ENCODE assay signal across 1 cellular context in the genomic region with DNA sequence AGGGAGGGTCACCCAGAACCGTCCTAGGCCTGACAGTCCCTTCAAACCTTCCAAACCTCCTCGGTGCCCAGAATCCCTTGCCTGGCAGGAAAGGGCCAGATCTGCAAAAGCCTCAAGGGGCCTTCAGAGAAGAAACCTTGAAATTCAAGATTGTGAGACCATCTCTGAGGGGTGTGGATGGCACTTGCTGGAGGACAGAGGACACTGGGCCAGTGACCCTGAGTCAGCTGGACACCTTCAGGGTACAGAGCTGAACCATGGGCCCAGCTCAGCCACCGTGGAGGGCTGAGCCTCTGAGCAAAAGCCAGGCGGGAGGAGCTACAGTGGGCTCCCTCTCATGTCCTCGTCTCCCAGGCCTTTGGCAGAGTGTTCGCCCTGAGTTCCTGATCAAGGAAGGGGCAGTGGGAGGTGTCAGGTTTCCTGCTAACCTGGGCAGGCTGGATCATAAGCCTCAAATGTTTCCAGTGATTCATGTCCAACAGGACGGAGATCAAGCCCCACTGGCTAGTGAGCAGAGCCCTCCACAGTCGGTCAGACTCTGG.
TF ChIP-seq lines count a peak whose summit lies in the region.

No MANE protein-coding gene starts in this region.

TF ChIP-seq in HepG2, 621 proteins besides CTCF, POLR2A, EP300 and RAD21 (continued from another document and continues in another):
- TF ChIP-seq, protein P1, sequence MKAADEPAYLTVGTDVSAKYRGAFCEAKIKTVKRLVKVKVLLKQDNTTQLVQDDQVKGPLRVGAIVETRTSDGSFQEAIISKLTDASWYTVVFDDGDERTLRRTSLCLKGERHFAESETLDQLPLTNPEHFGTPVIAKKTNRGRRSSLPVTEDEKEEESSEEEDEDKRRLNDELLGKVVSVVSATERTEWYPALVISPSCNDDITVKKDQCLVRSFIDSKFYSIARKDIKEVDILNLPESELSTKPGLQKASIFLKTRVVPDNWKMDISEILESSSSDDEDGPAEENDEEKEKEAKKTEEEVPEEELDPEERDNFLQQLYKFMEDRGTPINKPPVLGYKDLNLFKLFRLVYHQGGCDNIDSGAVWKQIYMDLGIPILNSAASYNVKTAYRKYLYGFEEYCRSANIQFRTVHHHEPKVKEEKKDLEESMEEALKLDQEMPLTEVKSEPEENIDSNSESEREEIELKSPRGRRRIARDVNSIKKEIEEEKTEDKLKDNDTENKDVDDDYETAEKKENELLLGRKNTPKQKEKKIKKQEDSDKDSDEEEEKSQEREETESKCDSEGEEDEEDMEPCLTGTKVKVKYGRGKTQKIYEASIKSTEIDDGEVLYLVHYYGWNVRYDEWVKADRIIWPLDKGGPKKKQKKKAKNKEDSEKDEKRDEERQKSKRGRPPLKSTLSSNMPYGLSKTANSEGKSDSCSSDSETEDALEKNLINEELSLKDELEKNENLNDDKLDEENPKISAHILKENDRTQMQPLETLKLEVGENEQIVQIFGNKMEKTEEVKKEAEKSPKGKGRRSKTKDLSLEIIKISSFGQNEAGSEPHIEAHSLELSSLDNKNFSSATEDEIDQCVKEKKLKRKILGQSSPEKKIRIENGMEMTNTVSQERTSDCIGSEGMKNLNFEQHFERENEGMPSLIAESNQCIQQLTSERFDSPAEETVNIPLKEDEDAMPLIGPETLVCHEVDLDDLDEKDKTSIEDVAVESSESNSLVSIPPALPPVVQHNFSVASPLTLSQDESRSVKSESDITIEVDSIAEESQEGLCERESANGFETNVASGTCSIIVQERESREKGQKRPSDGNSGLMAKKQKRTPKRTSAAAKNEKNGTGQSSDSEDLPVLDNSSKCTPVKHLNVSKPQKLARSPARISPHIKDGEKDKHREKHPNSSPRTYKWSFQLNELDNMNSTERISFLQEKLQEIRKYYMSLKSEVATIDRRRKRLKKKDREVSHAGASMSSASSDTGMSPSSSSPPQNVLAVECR (CRISPR knock-in tag; IDR thresholded peaks at IDR 0.05; ENCODE audit: borderline replicate concordance), result no peak; the same call in 1 of the 2 replicates
- TF ChIP-seq CAMTA2 (CRISPR knock-in tag; IDR thresholded peaks at IDR 0.05; ENCODE audit: borderline replicate concordance), result no peak
- TF ChIP-seq ZNF772 (CRISPR knock-in tag; IDR thresholded peaks at IDR 0.05), result peak; percentile 76; the same call in 1 of the 2 replicates
- TF ChIP-seq MIER2 (CRISPR knock-in tag; IDR thresholded peaks at IDR 0.05), result peak; percentile 53; the same call in 1 of the 2 replicates
- TF ChIP-seq, protein P2, sequence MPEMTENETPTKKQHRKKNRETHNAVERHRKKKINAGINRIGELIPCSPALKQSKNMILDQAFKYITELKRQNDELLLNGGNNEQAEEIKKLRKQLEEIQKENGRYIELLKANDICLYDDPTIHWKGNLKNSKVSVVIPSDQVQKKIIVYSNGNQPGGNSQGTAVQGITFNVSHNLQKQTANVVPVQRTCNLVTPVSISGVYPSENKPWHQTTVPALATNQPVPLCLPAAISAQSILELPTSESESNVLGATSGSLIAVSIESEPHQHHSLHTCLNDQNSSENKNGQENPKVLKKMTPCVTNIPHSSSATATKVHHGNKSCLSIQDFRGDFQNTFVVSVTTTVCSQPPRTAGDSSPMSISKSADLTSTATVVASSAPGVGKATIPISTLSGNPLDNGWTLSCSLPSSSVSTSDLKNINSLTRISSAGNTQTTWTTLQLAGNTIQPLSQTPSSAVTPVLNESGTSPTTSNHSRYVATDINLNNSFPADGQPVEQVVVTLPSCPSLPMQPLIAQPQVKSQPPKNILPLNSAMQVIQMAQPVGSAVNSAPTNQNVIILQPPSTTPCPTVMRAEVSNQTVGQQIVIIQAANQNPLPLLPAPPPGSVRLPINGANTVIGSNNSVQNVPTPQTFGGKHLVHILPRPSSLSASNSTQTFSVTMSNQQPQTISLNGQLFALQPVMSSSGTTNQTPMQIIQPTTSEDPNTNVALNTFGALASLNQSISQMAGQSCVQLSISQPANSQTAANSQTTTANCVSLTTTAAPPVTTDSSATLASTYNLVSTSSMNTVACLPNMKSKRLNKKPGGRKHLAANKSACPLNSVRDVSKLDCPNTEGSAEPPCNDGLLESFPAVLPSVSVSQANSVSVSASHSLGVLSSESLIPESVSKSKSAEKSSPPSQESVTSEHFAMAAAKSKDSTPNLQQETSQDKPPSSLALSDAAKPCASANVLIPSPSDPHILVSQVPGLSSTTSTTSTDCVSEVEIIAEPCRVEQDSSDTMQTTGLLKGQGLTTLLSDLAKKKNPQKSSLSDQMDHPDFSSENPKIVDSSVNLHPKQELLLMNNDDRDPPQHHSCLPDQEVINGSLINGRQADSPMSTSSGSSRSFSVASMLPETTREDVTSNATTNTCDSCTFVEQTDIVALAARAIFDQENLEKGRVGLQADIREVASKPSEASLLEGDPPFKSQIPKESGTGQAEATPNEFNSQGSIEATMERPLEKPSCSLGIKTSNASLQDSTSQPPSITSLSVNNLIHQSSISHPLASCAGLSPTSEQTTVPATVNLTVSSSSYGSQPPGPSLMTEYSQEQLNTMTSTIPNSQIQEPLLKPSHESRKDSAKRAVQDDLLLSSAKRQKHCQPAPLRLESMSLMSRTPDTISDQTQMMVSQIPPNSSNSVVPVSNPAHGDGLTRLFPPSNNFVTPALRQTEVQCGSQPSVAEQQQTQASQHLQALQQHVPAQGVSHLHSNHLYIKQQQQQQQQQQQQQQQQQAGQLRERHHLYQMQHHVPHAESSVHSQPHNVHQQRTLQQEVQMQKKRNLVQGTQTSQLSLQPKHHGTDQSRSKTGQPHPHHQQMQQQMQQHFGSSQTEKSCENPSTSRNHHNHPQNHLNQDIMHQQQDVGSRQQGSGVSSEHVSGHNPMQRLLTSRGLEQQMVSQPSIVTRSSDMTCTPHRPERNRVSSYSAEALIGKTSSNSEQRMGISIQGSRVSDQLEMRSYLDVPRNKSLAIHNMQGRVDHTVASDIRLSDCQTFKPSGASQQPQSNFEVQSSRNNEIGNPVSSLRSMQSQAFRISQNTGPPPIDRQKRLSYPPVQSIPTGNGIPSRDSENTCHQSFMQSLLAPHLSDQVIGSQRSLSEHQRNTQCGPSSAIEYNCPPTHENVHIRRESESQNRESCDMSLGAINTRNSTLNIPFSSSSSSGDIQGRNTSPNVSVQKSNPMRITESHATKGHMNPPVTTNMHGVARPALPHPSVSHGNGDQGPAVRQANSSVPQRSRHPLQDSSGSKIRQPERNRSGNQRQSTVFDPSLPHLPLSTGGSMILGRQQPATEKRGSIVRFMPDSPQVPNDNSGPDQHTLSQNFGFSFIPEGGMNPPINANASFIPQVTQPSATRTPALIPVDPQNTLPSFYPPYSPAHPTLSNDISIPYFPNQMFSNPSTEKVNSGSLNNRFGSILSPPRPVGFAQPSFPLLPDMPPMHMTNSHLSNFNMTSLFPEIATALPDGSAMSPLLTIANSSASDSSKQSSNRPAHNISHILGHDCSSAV (CRISPR knock-in tag; IDR thresholded peaks at IDR 0.05; ENCODE audit: borderline replicate concordance), result no peak
- no peak for TF ChIP-seq SOX6 (IDR thresholded peaks at IDR 0.05)
- TF ChIP-seq SOX6 (CRISPR knock-in tag; IDR thresholded peaks at IDR 0.05), result peak; percentile 27; the same call in 1 of the 2 replicates
- no peak for TF ChIP-seq BHLHE40 (IDR thresholded peaks at IDR 0.05; ENCODE audit: low read length)
- TF ChIP-seq RNF2 (conservative IDR thresholded peaks at IDR 0.05; ENCODE audit: low read depth), result no peak; the same call in 1 of the 2 replicates
- TF ChIP-seq ZMYM3 (CRISPR knock-in tag; IDR thresholded peaks at IDR 0.05), result peak; percentile 57; the same call in 1 of the 2 replicates
- TF ChIP-seq XBP1 (CRISPR knock-in tag; IDR thresholded peaks at IDR 0.05), result no peak
- TF ChIP-seq NR2F6 (IDR thresholded peaks at IDR 0.05), result no peak
- TF ChIP-seq NR2F6 (CRISPR knock-in tag; IDR thresholded peaks at IDR 0.05), result peak; percentile 50; the same call in 1 of the 2 replicates
- peak; percentile 69; the same call in 1 of the 2 replicates for TF ChIP-seq ZSCAN25 (CRISPR knock-in tag; IDR thresholded peaks at IDR 0.05)
- no peak for TF ChIP-seq PHB2 (IDR thresholded peaks at IDR 0.05; ENCODE audit: partially characterized antibody)
- no peak for TF ChIP-seq ZNF737 (CRISPR knock-in tag; IDR thresholded peaks at IDR 0.05; ENCODE audit: borderline replicate concordance)
- 0 out of 2 replicates have a peak, but pooled peaks have one; percentile 55 for TF ChIP-seq ZKSCAN8 (CRISPR knock-in tag; IDR thresholded peaks at IDR 0.05; ENCODE audit: borderline replicate concordance)
- TF ChIP-seq ZNF24 (IDR thresholded peaks at IDR 0.05), result no peak
- TF ChIP-seq, protein P3, sequence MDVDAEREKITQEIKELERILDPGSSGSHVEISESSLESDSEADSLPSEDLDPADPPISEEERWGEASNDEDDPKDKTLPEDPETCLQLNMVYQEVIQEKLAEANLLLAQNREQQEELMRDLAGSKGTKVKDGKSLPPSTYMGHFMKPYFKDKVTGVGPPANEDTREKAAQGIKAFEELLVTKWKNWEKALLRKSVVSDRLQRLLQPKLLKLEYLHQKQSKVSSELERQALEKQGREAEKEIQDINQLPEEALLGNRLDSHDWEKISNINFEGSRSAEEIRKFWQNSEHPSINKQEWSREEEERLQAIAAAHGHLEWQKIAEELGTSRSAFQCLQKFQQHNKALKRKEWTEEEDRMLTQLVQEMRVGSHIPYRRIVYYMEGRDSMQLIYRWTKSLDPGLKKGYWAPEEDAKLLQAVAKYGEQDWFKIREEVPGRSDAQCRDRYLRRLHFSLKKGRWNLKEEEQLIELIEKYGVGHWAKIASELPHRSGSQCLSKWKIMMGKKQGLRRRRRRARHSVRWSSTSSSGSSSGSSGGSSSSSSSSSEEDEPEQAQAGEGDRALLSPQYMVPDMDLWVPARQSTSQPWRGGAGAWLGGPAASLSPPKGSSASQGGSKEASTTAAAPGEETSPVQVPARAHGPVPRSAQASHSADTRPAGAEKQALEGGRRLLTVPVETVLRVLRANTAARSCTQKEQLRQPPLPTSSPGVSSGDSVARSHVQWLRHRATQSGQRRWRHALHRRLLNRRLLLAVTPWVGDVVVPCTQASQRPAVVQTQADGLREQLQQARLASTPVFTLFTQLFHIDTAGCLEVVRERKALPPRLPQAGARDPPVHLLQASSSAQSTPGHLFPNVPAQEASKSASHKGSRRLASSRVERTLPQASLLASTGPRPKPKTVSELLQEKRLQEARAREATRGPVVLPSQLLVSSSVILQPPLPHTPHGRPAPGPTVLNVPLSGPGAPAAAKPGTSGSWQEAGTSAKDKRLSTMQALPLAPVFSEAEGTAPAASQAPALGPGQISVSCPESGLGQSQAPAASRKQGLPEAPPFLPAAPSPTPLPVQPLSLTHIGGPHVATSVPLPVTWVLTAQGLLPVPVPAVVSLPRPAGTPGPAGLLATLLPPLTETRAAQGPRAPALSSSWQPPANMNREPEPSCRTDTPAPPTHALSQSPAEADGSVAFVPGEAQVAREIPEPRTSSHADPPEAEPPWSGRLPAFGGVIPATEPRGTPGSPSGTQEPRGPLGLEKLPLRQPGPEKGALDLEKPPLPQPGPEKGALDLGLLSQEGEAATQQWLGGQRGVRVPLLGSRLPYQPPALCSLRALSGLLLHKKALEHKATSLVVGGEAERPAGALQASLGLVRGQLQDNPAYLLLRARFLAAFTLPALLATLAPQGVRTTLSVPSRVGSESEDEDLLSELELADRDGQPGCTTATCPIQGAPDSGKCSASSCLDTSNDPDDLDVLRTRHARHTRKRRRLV (CRISPR knock-in tag; IDR thresholded peaks at IDR 0.05), result no peak
- TF ChIP-seq ZNF224 (CRISPR knock-in tag; IDR thresholded peaks at IDR 0.05), result no peak
- TF ChIP-seq KLF6 (CRISPR knock-in tag; IDR thresholded peaks at IDR 0.05), result peak; percentile 31; the same call in 1 of the 2 replicates
- TF ChIP-seq TBX3 (IDR thresholded peaks at IDR 0.05; ENCODE audit: borderline replicate concordance), result no peak
- 0 out of 2 replicates have a peak, but pooled peaks have one; percentile 44 for TF ChIP-seq POLR2G (IDR thresholded peaks at IDR 0.05; ENCODE audit: low read depth, low read length)
- no peak for TF ChIP-seq SOX13 (IDR thresholded peaks at IDR 0.05)
- TF ChIP-seq SOX13 (CRISPR knock-in tag; conservative IDR thresholded peaks at IDR 0.05 in 1 of 2, IDR thresholded peaks at IDR 0.05 in 1 of 2), result 0 out of 4 replicates have a peak, but pooled peaks of 1 of the 2 experiments have one; percentile 21
- TF ChIP-seq, protein P4, sequence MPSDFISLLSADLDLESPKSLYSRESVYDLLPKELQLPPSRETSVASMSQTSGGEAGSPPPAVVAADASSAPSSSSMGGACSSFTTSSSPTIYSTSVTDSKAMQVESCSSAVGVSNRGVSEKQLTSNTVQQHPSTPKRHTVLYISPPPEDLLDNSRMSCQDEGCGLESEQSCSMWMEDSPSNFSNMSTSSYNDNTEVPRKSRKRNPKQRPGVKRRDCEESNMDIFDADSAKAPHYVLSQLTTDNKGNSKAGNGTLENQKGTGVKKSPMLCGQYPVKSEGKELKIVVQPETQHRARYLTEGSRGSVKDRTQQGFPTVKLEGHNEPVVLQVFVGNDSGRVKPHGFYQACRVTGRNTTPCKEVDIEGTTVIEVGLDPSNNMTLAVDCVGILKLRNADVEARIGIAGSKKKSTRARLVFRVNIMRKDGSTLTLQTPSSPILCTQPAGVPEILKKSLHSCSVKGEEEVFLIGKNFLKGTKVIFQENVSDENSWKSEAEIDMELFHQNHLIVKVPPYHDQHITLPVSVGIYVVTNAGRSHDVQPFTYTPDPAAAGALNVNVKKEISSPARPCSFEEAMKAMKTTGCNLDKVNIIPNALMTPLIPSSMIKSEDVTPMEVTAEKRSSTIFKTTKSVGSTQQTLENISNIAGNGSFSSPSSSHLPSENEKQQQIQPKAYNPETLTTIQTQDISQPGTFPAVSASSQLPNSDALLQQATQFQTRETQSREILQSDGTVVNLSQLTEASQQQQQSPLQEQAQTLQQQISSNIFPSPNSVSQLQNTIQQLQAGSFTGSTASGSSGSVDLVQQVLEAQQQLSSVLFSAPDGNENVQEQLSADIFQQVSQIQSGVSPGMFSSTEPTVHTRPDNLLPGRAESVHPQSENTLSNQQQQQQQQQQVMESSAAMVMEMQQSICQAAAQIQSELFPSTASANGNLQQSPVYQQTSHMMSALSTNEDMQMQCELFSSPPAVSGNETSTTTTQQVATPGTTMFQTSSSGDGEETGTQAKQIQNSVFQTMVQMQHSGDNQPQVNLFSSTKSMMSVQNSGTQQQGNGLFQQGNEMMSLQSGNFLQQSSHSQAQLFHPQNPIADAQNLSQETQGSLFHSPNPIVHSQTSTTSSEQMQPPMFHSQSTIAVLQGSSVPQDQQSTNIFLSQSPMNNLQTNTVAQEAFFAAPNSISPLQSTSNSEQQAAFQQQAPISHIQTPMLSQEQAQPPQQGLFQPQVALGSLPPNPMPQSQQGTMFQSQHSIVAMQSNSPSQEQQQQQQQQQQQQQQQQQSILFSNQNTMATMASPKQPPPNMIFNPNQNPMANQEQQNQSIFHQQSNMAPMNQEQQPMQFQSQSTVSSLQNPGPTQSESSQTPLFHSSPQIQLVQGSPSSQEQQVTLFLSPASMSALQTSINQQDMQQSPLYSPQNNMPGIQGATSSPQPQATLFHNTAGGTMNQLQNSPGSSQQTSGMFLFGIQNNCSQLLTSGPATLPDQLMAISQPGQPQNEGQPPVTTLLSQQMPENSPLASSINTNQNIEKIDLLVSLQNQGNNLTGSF (CRISPR knock-in tag; IDR thresholded peaks at IDR 0.05), result 0 out of 2 replicates have a peak, but pooled peaks have one; percentile 61
- 0 out of 2 replicates have a peak, but pooled peaks have one; percentile 24 for TF ChIP-seq SOX5 (CRISPR knock-in tag; IDR thresholded peaks at IDR 0.05; ENCODE audit: borderline replicate concordance)
- TF ChIP-seq MTA1 (CRISPR knock-in tag; IDR thresholded peaks at IDR 0.05; ENCODE audit: borderline replicate concordance), result peak; percentile 35; the same call in 1 of the 2 replicates
- no peak for TF ChIP-seq JUNB (CRISPR knock-in tag; IDR thresholded peaks at IDR 0.05; ENCODE audit: borderline replicate concordance)
- TF ChIP-seq ZNF496 (CRISPR knock-in tag; IDR thresholded peaks at IDR 0.05; ENCODE audit: insufficient replicate concordance), result no peak
